ENCODE assay signal across 22 cellular contexts in genomic region chr4:169744601-169745000, GRCh38.
"Had no signal": no experiment of that assay in that cellular context is flagged by ENCODE, and none has a peak within 500 bp of the region (broad histone marks: within the 10 kb centered on the region; RNA-seq: fewer than 3 reads in every experiment).

No MANE protein-coding gene starts in this region.

- H3K27me3 ChIP-seq: esophagus squamous epithelium, foreskin keratinocyte, ovary, thyroid gland had no signal

- DNase-seq: activated CD4-positive, alpha-beta memory T cell treated with anti-CD3 and anti-CD28 coated beads, Interleukin-2, amount 10 ng/mL, durations not matched to agents 7 days and 5 days; activated CD4-positive, alpha-beta T cell treated with anti-CD3 and anti-CD28 coated beads, Interleukin-2, amount 10 ng/mL, durations not matched to agents 24 days and 14 days; activated gamma-delta T cell; activated naive CD4-positive, alpha-beta T cell treated with anti-CD3 and anti-CD28 coated beads, Interleukin-2, amount 50 U/mL, for 16 hours; aorta; effector memory CD4-positive, alpha-beta T cell; esophagus squamous epithelium; immature natural killer cell; kidney glomerular epithelial cell; left ventricle myocardium inferior; midbrain; ovary; stimulated activated CD4-positive, alpha-beta T cell treated with anti-CD3 and anti-CD28 coated beads, Interleukin-4, amount 100 ng/mL, for 24 hours; stimulated activated naive CD4-positive, alpha-beta T cell treated with Interleukin-2 at 50 U/mL for 16 hours; thyroid gland had no signal

- H3K27me3 Mint-ChIP-seq: activated CD4-positive, alpha-beta memory T cell treated with anti-CD3 and anti-CD28 coated beads, Interleukin-2, amount 10 ng/mL, durations not matched to agents 7 days and 5 days; activated CD4-positive, alpha-beta T cell treated with anti-CD3 and anti-CD28 coated beads, Interleukin-2, amount 10 ng/mL, durations not matched to agents 24 days and 14 days; central memory CD8-positive, alpha-beta T cell; natural killer cell treated with Interleukin-12 subunit alpha and Interleukin-12 subunit beta and Interleukin-15 and Interleukin-18, amount 100 ng/mL, for 72 hours had no signal

- H3K4me1 Mint-ChIP-seq: activated CD4-positive, alpha-beta memory T cell treated with anti-CD3 and anti-CD28 coated beads, Interleukin-2, amount 10 ng/mL, durations not matched to agents 7 days and 5 days had no signal

- H3K27ac Mint-ChIP-seq: activated CD4-positive, alpha-beta memory T cell treated with anti-CD3 and anti-CD28 coated beads, Interleukin-2, amount 10 ng/mL, durations not matched to agents 7 days and 5 days; activated CD4-positive, alpha-beta T cell treated with anti-CD3 and anti-CD28 coated beads, Interleukin-2, amount 10 ng/mL, durations not matched to agents 24 days and 14 days; activated T-helper 1 cell treated with anti-CD3 and anti-CD28 coated beads, Interleukin-12 subunit alpha, Interleukin-12 subunit beta, Interleukin-2, Interleukin-4 antibody, amounts not matched to agents 30 ng/mL and 10 ng/mL and 1 ng/mL, durations not matched to agents 14 hours and 24 hours and 36 hours; immature natural killer cell had no signal

- ATAC-seq: activated CD4-positive, CD25-positive, alpha-beta regulatory T cell treated with anti-CD3 and anti-CD28 coated beads, Interleukin-2, amount 50 U/mL, for 24 hours had no signal

- H3K4me3 ChIP-seq: esophagus squamous epithelium, left ventricle myocardium inferior, ovary, prostate gland, thyroid gland had no signal

- H3K4me1 ChIP-seq: foreskin keratinocyte, left ventricle myocardium inferior, prostate gland had no signal

- H3K27ac ChIP-seq: foreskin keratinocyte, left ventricle myocardium inferior, ovary, prostate gland, VCaP had no signal

- H3K9me3 ChIP-seq: esophagus squamous epithelium, left ventricle myocardium inferior, ovary, prostate gland, thyroid gland had no signal

- H3K4me3 Mint-ChIP-seq: activated CD4-positive, alpha-beta memory T cell treated with anti-CD3 and anti-CD28 coated beads, Interleukin-2, amount 10 ng/mL, durations not matched to agents 7 days and 5 days; activated CD4-positive, alpha-beta T cell treated with anti-CD3 and anti-CD28 coated beads, Interleukin-2, amount 10 ng/mL, durations not matched to agents 24 days and 14 days; activated T-helper 1 cell treated with anti-CD3 and anti-CD28 coated beads, Interleukin-12 subunit alpha, Interleukin-12 subunit beta, Interleukin-2, Interleukin-4 antibody, amounts not matched to agents 30 ng/mL and 10 ng/mL and 1 ng/mL, durations not matched to agents 14 hours and 24 hours and 36 hours; central memory CD8-positive, alpha-beta T cell; immature natural killer cell; natural killer cell treated with Interleukin-12 subunit alpha and Interleukin-12 subunit beta and Interleukin-15 and Interleukin-18, amount 100 ng/mL, for 72 hours had no signal

- H3K36me3 ChIP-seq: ovary, prostate gland had no signal

- H3K9me3 Mint-ChIP-seq: activated CD4-positive, alpha-beta memory T cell treated with anti-CD3 and anti-CD28 coated beads, Interleukin-2, amount 10 ng/mL, durations not matched to agents 7 days and 5 days; activated CD4-positive, alpha-beta T cell treated with anti-CD3 and anti-CD28 coated beads, Interleukin-2, amount 10 ng/mL, durations not matched to agents 24 days and 14 days; activated T-helper 1 cell treated with anti-CD3 and anti-CD28 coated beads, Interleukin-12 subunit alpha, Interleukin-12 subunit beta, Interleukin-2, Interleukin-4 antibody, amounts not matched to agents 30 ng/mL and 10 ng/mL and 1 ng/mL, durations not matched to agents 14 hours and 24 hours and 36 hours; central memory CD8-positive, alpha-beta T cell; immature natural killer cell; natural killer cell treated with Interleukin-12 subunit alpha and Interleukin-12 subunit beta and Interleukin-15 and Interleukin-18, amount 100 ng/mL, for 72 hours had no signal
